In genomic region chr4:10590896-10591295, GRCh38 we compare ENCODE assay signal across 24 cellular contexts.
A peak's percentile ranks its signal among the peaks of the same experiment; 100 is the strongest.
DNase-seq lines count a peak whose midpoint lies in the region; ATAC-seq and TF ChIP-seq lines count a peak whose summit lies in the region.
"Had no signal": no experiment of that assay in that cellular context is flagged by ENCODE, and none has a peak within 500 bp of the region (broad histone marks: within the 10 kb centered on the region; RNA-seq: fewer than 3 reads in every experiment).

No MANE protein-coding gene starts in this region.

- no peaks in the 10 kb centered on the region for H4K20me1 ChIP-seq in HCT116 (ENCODE audit: insufficient read depth)

- TF ChIP-seq POLR2A in HCT116 (IDR thresholded peaks at IDR 0.05; ENCODE audit: borderline replicate concordance, extremely low read depth, insufficient read depth, insufficient read length), result no peak

- no peaks in the 10 kb centered on the region for H3K27me3 ChIP-seq in HCT116 (ENCODE audit: insufficient read depth, low read length)
- H3K27me3 ChIP-seq: right lobe of liver, SJCRH30, upper lobe of right lung had no signal

- H3K27ac ChIP-seq in HCT116 (ENCODE audit: low read depth, low read length), result no peak overlapping the region
- H3K27ac ChIP-seq: heart right ventricle, KMS-11, right lobe of liver, SJCRH30, upper lobe of right lung had no signal

- no TSS peak for BruUV-seq in HCT116 (replicated peaks; lab: Mats Ljungman, UMichigan)

- RAD21 ChIA-PET in HCT116 (lab: Charles Lee; ENCODE audit: low non-redundant PET in 1 of 2, low total read pairs in 2 of 2, uncharacterized antibody in 2 of 2, unreplicated experiment in 2 of 2), result no interaction called here

- TF ChIP-seq CTCF in HCT116 (IDR thresholded peaks at IDR 0.05 in 2 of 3, conservative IDR thresholded peaks at IDR 0.05 in 1 of 3; ENCODE audit: borderline replicate concordance in 1 of 3, insufficient read depth in 1 of 3, low read depth in 2 of 3, low read length in 2 of 3) (no peak), fibroblast of pulmonary artery (IDR thresholded peaks at IDR 0.05; ENCODE audit: low read length, missing control alignments) (peak; percentile 2)

- no peaks in the 10 kb centered on the region for H3K9me3 ChIP-seq in HCT116 (ENCODE audit: control insufficient read depth in 1 of 2, insufficient read depth in 1 of 2, low read depth in 1 of 2, low read length in 2 of 2)
- H3K9me3 ChIP-seq: Caco-2, heart right ventricle, right lobe of liver, SJCRH30, upper lobe of right lung had no signal

- peak; percentile 47; the same call in 1 of the 2 replicates for ATAC-seq in HCT116
- ATAC-seq in HG03378 (IDR thresholded peaks at IDR 0.05; ENCODE audit: unreplicated experiment), result no peak
- ATAC-seq: activated T-cell treated with anti-CD3 and anti-CD28 coated beads, Interleukin-2, amount 50 U/mL, for 72 hours; esophagus mucosa; heart right ventricle; left ventricle myocardium superior; right lobe of liver; T-cell; upper lobe of right lung had no signal

- TF ChIP-seq RAD21 in HCT116 (IDR thresholded peaks at IDR 0.05; ENCODE audit: low read depth), result no peak

- CTCF ChIA-PET in HCT116 (lab: Charles Lee), result no interaction called here

- no peak overlapping the region for H3K4me2 ChIP-seq in HCT116 (ENCODE audit: low read length)
- H3K4me2 ChIP-seq: KMS-11 had no signal

- peaks cover 0 to 7% of the 10 kb centered on the region in 2 experiments; a peak in 1 of 4 replicates for H3K4me1 ChIP-seq in HCT116 (ENCODE audit: control insufficient read depth in 1 of 2, insufficient read depth in 2 of 2, low read length in 2 of 2)
- H3K4me1 ChIP-seq: Caco-2, right lobe of liver, SJCRH30, upper lobe of right lung had no signal

- no peaks in the 10 kb centered on the region for H3K36me3 ChIP-seq in HCT116 (ENCODE audit: control insufficient read depth in 1 of 2, insufficient read depth in 2 of 2, low read length in 2 of 2)
- H3K36me3 ChIP-seq: heart right ventricle, right lobe of liver, SJCRH30, upper lobe of right lung had no signal

- POLR2A ChIA-PET in HCT116 (lab: Charles Lee), result no interaction called here

- H3K9me2 ChIP-seq in HCT116 (ENCODE audit: insufficient read depth), result no peaks in the 10 kb centered on the region

- no peak overlapping the region for H3K9ac ChIP-seq in HCT116 (ENCODE audit: low read length)
- H3K9ac ChIP-seq: KMS-11 had no signal

- H2AFZ ChIP-seq in HCT116 (ENCODE audit: low read depth, low read length, poor library complexity, severe bottlenecking), result no peak overlapping the region

- no peak overlapping the region for H3K4me3 ChIP-seq in HCT116 (replicated peaks in 1 of 2; ENCODE audit: low read depth in 1 of 2, low read length in 2 of 2)
- no peak overlapping the region for H3K4me3 ChIP-seq in fibroblast of pulmonary artery (replicated peaks; ENCODE audit: low read depth, low read length)
- H3K4me3 ChIP-seq: heart right ventricle, right lobe of liver, SJCRH30, upper lobe of right lung had no signal

- intact Hi-C loops in HCT116 (cut with micrococcal nuclease), result loop anchor here (10.0 kb wide), 1 partner anchor 304 kb away; no protein-coding TSS in a partner anchor

- DNase-seq in AG08396 (ENCODE audit: low spot score), result peak; percentile 39
- DNase-seq in HCT116 (ENCODE audit: low read depth, low spot score), result no peak
- DNase-seq in T1000 (lab: John Stamatoyannopoulos, UW), result peak; percentile 56
- DNase-seq in fibroblast of pulmonary artery (ENCODE audit: low read depth), result peak; percentile 20
- DNase-seq in D341Med (ENCODE audit: low spot score), result no peak
- DNase-seq in GDM1 (lab: John Stamatoyannopoulos, UW), result no peak
- no peak for DNase-seq in ureter (ENCODE audit: low spot score)
- DNase-seq: activated CD4-positive, alpha-beta T cell treated with anti-CD3 and anti-CD28 coated beads, Interleukin-2, amount 10 ng/mL, durations not matched to agents 24 days and 14 days; activated T-cell treated with anti-CD3 and anti-CD28 coated beads, Interleukin-2, amount 50 U/mL, for 72 hours; aorta; Caco-2; effector CD8-positive, alpha-beta T cell; heart right ventricle; left ventricle myocardium superior; NCI-H1048; NCI-H187 treated with DMSO at 0.1 percent for 48 hours; NCI-H226; right lobe of liver; SJCRH30; T-cell; upper lobe of right lung had no signal

- no peaks in the 10 kb centered on the region for H3K79me2 ChIP-seq in HCT116 (ENCODE audit: insufficient read depth, low read length)

TF ChIP-seq in HCT116, 20 proteins besides CTCF, POLR2A, EP300 and RAD21:
- no peak for TF ChIP-seq CEBPB (IDR thresholded peaks at IDR 0.05; ENCODE audit: low read depth)
- TF ChIP-seq ELF1 (IDR thresholded peaks at IDR 0.05; ENCODE audit: borderline replicate concordance, low read depth), result no peak
- no peak for TF ChIP-seq POLR2AphosphoS5 (IDR thresholded peaks at IDR 0.05; ENCODE audit: low read depth, low read length)
- no peak for TF ChIP-seq ATF3 (IDR thresholded peaks at IDR 0.05)
- no peak for TF ChIP-seq EGR1 (IDR thresholded peaks at IDR 0.05; ENCODE audit: low read depth)
- TF ChIP-seq ZBTB33 (IDR thresholded peaks at IDR 0.05; ENCODE audit: extremely low read depth, insufficient replicate concordance, low read length), result no peak
- TF ChIP-seq EZH2 (IDR thresholded peaks at IDR 0.05), result no peak
- no peak for TF ChIP-seq EZH2phosphoT487 (IDR thresholded peaks at IDR 0.05; ENCODE audit: borderline replicate concordance)
- TF ChIP-seq SRF (IDR thresholded peaks at IDR 0.05; ENCODE audit: low read depth), result no peak
- no peak for TF ChIP-seq ZFX (IDR thresholded peaks at IDR 0.05)
- TF ChIP-seq YY1 (IDR thresholded peaks at IDR 0.05; ENCODE audit: extremely low read depth, insufficient replicate concordance, low read depth, low read length), result no peak
- no peak for TF ChIP-seq FOSL1 (IDR thresholded peaks at IDR 0.05; ENCODE audit: low read depth)
- TF ChIP-seq SIN3A (IDR thresholded peaks at IDR 0.05; ENCODE audit: low read depth), result no peak
TF ChIP-seq in HCT116: peak in this region for 0.

Comparison
In these comparisons a context has a peak if more than half of its experiments do, and no peak if none do; other contexts are left out.
1. DNase-seq: peak in AG08396 (single experiment), T1000 (single experiment) and fibroblast of pulmonary artery (single experiment); none in HCT116 (single experiment), D341Med (single experiment), GDM1 (single experiment) and ureter (single experiment).